In the genomic region with DNA sequence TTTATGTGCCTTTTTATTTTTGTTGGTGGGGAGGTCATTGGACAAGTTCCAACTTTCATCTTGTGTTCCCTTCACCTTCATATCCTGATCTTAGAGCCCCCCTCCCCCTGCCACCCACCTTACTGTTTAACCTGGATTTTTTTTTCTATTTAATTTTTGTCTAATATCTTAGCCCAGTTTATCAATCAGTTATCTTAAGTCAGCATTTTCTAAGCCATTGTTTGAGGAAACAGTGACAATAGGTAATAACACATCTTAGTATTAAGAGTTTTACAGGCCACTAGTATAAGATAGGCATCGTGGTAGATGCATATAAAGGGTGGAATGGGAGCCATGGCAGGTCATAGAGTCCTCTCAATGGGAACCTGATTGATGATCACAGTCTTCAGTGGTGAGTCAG, we compare ENCODE assay signal across 1 cellular context.
TF ChIP-seq lines count a peak whose summit lies in the region.

No MANE protein-coding gene starts in this region.

TF ChIP-seq in GM23338, 12 proteins besides CTCF, POLR2A, EP300 and RAD21 (continued from another document):
- TF ChIP-seq, protein P1, sequence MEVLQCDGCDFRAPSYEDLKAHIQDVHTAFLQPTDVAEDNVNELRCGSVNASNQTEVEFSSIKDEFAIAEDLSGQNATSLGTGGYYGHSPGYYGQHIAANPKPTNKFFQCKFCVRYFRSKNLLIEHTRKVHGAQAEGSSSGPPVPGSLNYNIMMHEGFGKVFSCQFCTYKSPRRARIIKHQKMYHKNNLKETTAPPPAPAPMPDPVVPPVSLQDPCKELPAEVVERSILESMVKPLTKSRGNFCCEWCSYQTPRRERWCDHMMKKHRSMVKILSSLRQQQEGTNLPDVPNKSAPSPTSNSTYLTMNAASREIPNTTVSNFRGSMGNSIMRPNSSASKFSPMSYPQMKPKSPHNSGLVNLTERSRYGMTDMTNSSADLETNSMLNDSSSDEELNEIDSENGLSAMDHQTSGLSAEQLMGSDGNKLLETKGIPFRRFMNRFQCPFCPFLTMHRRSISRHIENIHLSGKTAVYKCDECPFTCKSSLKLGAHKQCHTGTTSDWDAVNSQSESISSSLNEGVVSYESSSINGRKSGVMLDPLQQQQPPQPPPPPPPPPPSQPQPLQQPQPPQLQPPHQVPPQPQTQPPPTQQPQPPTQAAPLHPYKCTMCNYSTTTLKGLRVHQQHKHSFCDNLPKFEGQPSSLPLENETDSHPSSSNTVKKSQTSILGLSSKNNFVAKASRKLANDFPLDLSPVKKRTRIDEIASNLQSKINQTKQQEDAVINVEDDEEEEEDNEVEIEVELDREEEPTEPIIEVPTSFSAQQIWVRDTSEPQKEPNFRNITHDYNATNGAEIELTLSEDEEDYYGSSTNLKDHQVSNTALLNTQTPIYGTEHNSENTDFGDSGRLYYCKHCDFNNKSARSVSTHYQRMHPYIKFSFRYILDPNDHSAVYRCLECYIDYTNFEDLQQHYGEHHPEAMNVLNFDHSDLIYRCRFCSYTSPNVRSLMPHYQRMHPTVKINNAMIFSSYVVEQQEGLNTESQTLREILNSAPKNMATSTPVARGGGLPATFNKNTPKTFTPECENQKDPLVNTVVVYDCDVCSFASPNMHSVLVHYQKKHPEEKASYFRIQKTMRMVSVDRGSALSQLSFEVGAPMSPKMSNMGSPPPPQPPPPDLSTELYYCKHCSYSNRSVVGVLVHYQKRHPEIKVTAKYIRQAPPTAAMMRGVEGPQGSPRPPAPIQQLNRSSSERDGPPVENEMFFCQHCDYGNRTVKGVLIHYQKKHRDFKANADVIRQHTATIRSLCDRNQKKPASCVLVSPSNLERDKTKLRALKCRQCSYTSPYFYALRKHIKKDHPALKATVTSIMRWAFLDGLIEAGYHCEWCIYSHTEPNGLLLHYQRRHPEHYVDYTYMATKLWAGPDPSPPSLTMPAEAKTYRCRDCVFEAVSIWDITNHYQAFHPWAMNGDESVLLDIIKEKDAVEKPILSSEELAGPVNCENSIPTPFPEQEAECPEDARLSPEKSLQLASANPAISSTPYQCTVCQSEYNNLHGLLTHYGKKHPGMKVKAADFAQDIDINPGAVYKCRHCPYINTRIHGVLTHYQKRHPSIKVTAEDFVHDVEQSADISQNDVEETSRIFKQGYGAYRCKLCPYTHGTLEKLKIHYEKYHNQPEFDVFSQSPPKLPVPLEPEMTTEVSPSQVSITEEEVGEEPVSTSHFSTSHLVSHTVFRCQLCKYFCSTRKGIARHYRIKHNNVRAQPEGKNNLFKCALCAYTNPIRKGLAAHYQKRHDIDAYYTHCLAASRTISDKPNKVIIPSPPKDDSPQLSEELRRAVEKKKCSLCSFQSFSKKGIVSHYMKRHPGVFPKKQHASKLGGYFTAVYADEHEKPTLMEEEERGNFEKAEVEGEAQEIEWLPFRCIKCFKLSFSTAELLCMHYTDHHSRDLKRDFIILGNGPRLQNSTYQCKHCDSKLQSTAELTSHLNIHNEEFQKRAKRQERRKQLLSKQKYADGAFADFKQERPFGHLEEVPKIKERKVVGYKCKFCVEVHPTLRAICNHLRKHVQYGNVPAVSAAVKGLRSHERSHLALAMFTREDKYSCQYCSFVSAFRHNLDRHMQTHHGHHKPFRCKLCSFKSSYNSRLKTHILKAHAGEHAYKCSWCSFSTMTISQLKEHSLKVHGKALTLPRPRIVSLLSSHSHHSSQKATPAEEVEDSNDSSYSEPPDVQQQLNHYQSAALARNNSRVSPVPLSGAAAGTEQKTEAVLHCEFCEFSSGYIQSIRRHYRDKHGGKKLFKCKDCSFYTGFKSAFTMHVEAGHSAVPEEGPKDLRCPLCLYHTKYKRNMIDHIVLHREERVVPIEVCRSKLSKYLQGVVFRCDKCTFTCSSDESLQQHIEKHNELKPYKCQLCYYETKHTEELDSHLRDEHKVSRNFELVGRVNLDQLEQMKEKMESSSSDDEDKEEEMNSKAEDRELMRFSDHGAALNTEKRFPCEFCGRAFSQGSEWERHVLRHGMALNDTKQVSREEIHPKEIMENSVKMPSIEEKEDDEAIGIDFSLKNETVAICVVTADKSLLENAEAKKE (CRISPR knock-in tag; IDR thresholded peaks at IDR 0.05) = no peak
- TF ChIP-seq, protein P2, sequence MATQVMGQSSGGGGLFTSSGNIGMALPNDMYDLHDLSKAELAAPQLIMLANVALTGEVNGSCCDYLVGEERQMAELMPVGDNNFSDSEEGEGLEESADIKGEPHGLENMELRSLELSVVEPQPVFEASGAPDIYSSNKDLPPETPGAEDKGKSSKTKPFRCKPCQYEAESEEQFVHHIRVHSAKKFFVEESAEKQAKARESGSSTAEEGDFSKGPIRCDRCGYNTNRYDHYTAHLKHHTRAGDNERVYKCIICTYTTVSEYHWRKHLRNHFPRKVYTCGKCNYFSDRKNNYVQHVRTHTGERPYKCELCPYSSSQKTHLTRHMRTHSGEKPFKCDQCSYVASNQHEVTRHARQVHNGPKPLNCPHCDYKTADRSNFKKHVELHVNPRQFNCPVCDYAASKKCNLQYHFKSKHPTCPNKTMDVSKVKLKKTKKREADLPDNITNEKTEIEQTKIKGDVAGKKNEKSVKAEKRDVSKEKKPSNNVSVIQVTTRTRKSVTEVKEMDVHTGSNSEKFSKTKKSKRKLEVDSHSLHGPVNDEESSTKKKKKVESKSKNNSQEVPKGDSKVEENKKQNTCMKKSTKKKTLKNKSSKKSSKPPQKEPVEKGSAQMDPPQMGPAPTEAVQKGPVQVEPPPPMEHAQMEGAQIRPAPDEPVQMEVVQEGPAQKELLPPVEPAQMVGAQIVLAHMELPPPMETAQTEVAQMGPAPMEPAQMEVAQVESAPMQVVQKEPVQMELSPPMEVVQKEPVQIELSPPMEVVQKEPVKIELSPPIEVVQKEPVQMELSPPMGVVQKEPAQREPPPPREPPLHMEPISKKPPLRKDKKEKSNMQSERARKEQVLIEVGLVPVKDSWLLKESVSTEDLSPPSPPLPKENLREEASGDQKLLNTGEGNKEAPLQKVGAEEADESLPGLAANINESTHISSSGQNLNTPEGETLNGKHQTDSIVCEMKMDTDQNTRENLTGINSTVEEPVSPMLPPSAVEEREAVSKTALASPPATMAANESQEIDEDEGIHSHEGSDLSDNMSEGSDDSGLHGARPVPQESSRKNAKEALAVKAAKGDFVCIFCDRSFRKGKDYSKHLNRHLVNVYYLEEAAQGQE (IDR thresholded peaks at IDR 0.05; ENCODE audit: unreplicated experiment) = no peak
- TF ChIP-seq EZH2 (IDR thresholded peaks at IDR 0.05; ENCODE audit: low read depth, unreplicated experiment) (no peak), NANOG (IDR thresholded peaks at IDR 0.05; ENCODE audit: borderline replicate concordance) (no peak), POLR2AphosphoS5 (IDR thresholded peaks at IDR 0.05; ENCODE audit: low read depth) (no peak), ZNF114 (CRISPR knock-in tag; IDR thresholded peaks at IDR 0.05) (no peak)
TF ChIP-seq in GM23338: peak in this region for 0.
